In the genomic region with DNA sequence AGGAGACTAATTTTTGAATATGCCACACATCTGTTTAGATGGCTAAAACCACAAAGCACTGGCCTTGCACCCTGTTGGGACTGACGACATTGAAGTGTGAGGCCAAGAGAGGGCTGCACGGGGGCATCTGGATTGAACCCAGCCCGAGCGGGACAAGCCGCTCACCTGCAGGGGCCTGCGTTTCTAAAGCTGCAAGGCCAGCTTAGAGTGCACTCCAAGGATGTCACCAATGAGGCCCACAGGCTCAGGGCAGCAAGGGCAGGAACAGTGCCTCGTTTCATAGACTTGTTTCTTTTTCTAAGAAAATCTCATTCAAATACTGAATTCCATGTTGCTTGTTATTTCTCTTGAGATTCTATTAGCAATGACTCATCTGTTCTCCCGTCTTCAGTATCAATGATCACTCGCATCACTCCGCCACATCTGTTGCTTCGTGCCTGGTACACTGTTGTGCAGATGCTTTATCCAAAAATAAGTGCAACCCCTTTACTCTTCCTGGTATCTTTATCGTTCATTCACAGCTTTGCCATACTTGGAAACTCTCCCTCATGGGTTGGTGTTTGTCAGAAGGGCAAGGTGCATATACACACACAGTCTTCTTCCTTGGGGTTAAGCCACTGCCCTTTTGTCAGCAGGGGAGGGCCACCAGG, we compare ENCODE assay signal across 1 cellular context.
TF ChIP-seq lines count a peak whose summit lies in the region.

No MANE protein-coding gene starts in this region.

TF ChIP-seq in H1, 55 proteins besides CTCF, POLR2A, EP300 and RAD21:
- no peak for TF ChIP-seq E2F6 (IDR thresholded peaks at IDR 0.05)
- TF ChIP-seq CTBP2 (IDR thresholded peaks at IDR 0.05; ENCODE audit: borderline replicate concordance, insufficient read depth, insufficient read length, low read length) = no peak
- no peak for TF ChIP-seq ASH2L (IDR thresholded peaks at IDR 0.05; ENCODE audit: low read length)
- no peak for TF ChIP-seq SP1 (IDR thresholded peaks at IDR 0.05; ENCODE audit: low read depth, low read length)
- no peak for TF ChIP-seq RBBP5 (IDR thresholded peaks at IDR 0.05; ENCODE audit: borderline replicate concordance, low read depth, low read length)
- no peak for TF ChIP-seq HDAC2 (IDR thresholded peaks at IDR 0.05; ENCODE audit: borderline replicate concordance in 1 of 2, low read depth in 2 of 2, low read length in 2 of 2)
- TF ChIP-seq TCF12 (IDR thresholded peaks at IDR 0.05; ENCODE audit: low read depth, low read length) = no peak
- TF ChIP-seq SP2 (IDR thresholded peaks at IDR 0.05; ENCODE audit: low read length) = no peak
- TF ChIP-seq JUN (IDR thresholded peaks at IDR 0.05; ENCODE audit: low read depth, low read length) = no peak
- TF ChIP-seq SP4 (IDR thresholded peaks at IDR 0.05; ENCODE audit: low read length) = no peak
- TF ChIP-seq, protein P1, sequence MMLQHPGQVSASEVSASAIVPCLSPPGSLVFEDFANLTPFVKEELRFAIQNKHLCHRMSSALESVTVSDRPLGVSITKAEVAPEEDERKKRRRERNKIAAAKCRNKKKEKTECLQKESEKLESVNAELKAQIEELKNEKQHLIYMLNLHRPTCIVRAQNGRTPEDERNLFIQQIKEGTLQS (IDR thresholded peaks at IDR 0.05; ENCODE audit: insufficient read depth, low read depth, low read length) = no peak
- TF ChIP-seq POLR2AphosphoS5 (IDR thresholded peaks at IDR 0.05; ENCODE audit: low read depth, low read length) = no peak
- no peak for TF ChIP-seq CHD2 (IDR thresholded peaks at IDR 0.05; ENCODE audit: low read length)
- no peak for TF ChIP-seq ZNF274 (IDR thresholded peaks at IDR 0.05; ENCODE audit: borderline replicate concordance, extremely low read depth, low read length)
- no peak for TF ChIP-seq TBP (IDR thresholded peaks at IDR 0.05; ENCODE audit: low read depth, low read length)
- TF ChIP-seq MAFK (IDR thresholded peaks at IDR 0.05; ENCODE audit: low read depth, low read length) = no peak
- no peak for TF ChIP-seq NRF1 (IDR thresholded peaks at IDR 0.05; ENCODE audit: low read depth, low read length)
- no peak for TF ChIP-seq BACH1 (IDR thresholded peaks at IDR 0.05; ENCODE audit: low read length)
